8 cellular contexts compared by ENCODE assay signal in the genomic region with DNA sequence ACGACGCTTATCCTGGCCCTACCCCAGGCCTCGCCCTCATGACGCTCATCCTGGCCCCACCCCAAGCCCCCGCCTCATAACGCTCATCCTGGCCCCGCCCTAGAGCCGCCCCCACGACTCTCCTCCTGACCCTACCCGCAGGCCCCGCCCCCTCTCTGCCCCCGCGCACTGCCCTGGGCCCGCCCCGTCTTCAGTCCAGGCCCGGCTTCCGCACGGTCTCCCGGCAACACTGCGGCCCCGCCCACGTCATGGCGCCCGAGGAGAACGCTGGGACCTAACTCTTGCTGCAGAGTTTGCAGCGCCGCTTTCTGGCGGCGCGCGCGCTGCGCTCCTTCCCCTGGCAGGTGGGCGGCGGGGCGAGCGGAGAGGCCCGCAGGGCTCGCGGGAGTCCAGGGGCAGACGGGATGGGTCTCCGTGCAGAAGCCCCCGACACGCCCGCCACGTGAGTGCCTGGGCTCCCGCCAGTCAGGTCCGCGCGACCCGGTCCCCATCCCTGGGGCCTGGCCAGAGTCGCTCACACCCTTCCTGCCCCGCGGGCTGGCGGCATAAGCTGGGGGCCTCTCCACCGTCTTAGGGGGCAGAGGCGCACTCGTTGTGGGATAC. TPM values are rescaled to one million over a fixed set of nuclear protein-coding genes. Genes with fewer than 3 reads are reported as not detected.
DNase-seq lines count a peak whose midpoint lies in the region; ATAC-seq and TF ChIP-seq lines count a peak whose summit lies in the region.

No MANE protein-coding gene starts in this region.

- H2AFZ ChIP-seq in hepatocyte: peak overlapping the region; percentile 89

- DNase-seq in activated naive CD4-positive, alpha-beta T cell (lab: John Stamatoyannopoulos, UW): peak; percentile 95 to 99 (median 98)
- no peak for DNase-seq in activated naive CD4-positive, alpha-beta T cell treated with Interleukin-2 at 50 U/mL for 16 hours
- peak; percentile 95 for DNase-seq in NCI-H1105 treated with DMSO at 0.1 percent for 48 hours (lab: John Stamatoyannopoulos, UW)
- DNase-seq in astrocyte of the spinal cord (ENCODE audit: low read depth, low spot score): peak; percentile 96
- DNase-seq in hepatocyte (ENCODE audit: low spot score): peak; percentile 97
- DNase-seq in renal cortical epithelial cell (ENCODE audit: low read depth): peak; percentile 83

- no peaks in the 10 kb centered on the region for H3K9me3 ChIP-seq in hepatocyte (ENCODE audit: low read depth)

- no peaks in the 10 kb centered on the region for H3K9me2 ChIP-seq in hepatocyte (replicated peaks; ENCODE audit: insufficient read depth)

- no peaks in the 10 kb centered on the region for H3K4me1 ChIP-seq in hepatocyte (ENCODE audit: insufficient read depth)

- 2% methylated on average over 35 of the region's 58 CpGs for WGBS in hepatocyte (ENCODE audit: low lambda C conversion rate, missing lambda C conversion rate)

- ATAC-seq in HG02798 (IDR thresholded peaks at IDR 0.05; ENCODE audit: poor library complexity, unreplicated experiment): peak; percentile 88
- ATAC-seq in SK-N-SH treated with all-trans-retinoic acid at 6 μM for 48 hours: peak; percentile 96

- peak overlapping the region; percentile 95 for H3K4me2 ChIP-seq in hepatocyte

- peak overlapping the region; percentile 92 for H3K27ac ChIP-seq in hepatocyte

- no peaks in the 10 kb centered on the region for H3K27me3 ChIP-seq in hepatocyte

- in situ Hi-C loops in astrocyte of the spinal cord (cut with HindIII; ENCODE audit: low sequenced_read_pairs): no loop called here

- peak; percentile 21 for TF ChIP-seq CTCF in astrocyte of the spinal cord (IDR thresholded peaks at IDR 0.05; ENCODE audit: low read depth, low read length)
- peak; percentile 47 for TF ChIP-seq CTCF in hepatocyte (IDR thresholded peaks at IDR 0.05; ENCODE audit: poor library complexity)

- H3K4me3 ChIP-seq in astrocyte of the spinal cord (ENCODE audit: low read depth, low read length) (peak overlapping the region; percentile 66), hepatocyte (peak overlapping the region; percentile 55)

- H3K79me2 ChIP-seq in hepatocyte: no peaks in the 10 kb centered on the region

- no peaks in the 10 kb centered on the region for H3K36me3 ChIP-seq in hepatocyte (replicated peaks; ENCODE audit: insufficient read depth, low read depth)

- no peaks in the 10 kb centered on the region for H4K20me1 ChIP-seq in hepatocyte (ENCODE audit: insufficient read depth, poor library complexity, severe bottlenecking)

TF ChIP-seq in SK-N-SH treated with all-trans-retinoic acid at 6 μM for 48 hours, 23 proteins besides CTCF, POLR2A, EP300 and RAD21:
- TF ChIP-seq ZNF70 (CRISPR knock-in tag; IDR thresholded peaks at IDR 0.05): no peak
- no peak for TF ChIP-seq ZNF8 (CRISPR knock-in tag; IDR thresholded peaks at IDR 0.05)
- no peak for TF ChIP-seq TCF4 (CRISPR knock-in tag; IDR thresholded peaks at IDR 0.05; ENCODE audit: borderline replicate concordance)
- TF ChIP-seq BACH2 (CRISPR knock-in tag; IDR thresholded peaks at IDR 0.05; ENCODE audit: borderline replicate concordance): no peak
- no peak for TF ChIP-seq RARB (CRISPR knock-in tag; IDR thresholded peaks at IDR 0.05)
- TF ChIP-seq OSR1 (CRISPR knock-in tag; IDR thresholded peaks at IDR 0.05): no peak

RNA-seq across cellular contexts. Expression of gene ROPN1B, which starts 52.5 kb away (rescaled TPM):
- total RNA-seq in hepatocyte (not detected in 2 replicates), renal cortical epithelial cell (not detected in 2 replicates)
- not detected in 2 replicates for polyA plus RNA-seq in hepatocyte
